In the genomic region with DNA sequence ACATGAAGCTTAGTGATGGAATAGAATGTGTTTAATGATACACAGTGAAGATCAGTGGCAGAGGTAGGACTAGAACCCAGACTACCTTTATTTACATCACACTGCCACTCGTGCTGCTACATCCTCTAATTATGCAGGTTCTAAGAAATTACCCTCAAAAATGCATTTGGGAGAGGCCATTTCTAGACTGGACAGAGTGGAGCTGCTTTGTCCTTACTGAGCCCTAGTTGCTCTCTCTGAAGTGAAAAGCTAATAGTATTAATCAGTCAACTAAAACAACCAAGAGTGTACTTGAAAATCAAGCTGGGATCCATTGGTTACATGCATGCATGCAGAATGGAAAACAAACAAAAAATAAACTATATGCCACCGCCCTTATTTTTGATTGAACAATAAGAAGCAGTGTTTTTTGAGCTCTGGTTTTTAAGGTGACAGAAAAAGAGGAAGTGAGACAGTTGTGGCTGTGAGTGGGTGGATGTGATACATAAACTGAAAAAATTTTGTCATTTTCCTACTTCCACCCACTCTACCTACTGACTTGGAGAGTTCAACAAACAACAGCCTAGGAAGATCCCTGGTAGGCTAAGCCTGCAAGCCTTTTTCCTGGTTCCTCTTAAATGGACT, we compare ENCODE assay signal across 8 cellular contexts. TPM values are rescaled to one million over a fixed set of nuclear protein-coding genes. Genes with fewer than 3 reads are reported as not detected.
DNase-seq lines count a peak whose midpoint lies in the region; ATAC-seq and TF ChIP-seq lines count a peak whose summit lies in the region.

No MANE protein-coding gene starts in this region.

- no peak overlapping the region for H2AK5ac ChIP-seq in H9 (ENCODE audit: insufficient read length, low read length)

- no peak for TF ChIP-seq EP300 in tibial nerve (IDR thresholded peaks at IDR 0.05)

- peak; percentile 70 for ATAC-seq in activated CD8-positive, alpha-beta memory T cell treated with anti-CD3 and anti-CD28 coated beads, Interleukin-2, amount 10 ng/mL, durations not matched to agents 7 days and 5 days
- peak; percentile 70 for ATAC-seq in HG03108 (IDR thresholded peaks at IDR 0.05; ENCODE audit: unreplicated experiment)
- ATAC-seq in stimulated activated naive B cell treated with anti-CD40 and anti-IgM and Interleukin-4, amounts not matched to agents 10 μg/mL and 1 μg/mL and 100 μg/mL, for 72 hours (replicated peaks) = peak; percentile 83 to 86

- no peaks in the 10 kb centered on the region for H3K79me1 ChIP-seq in H9 (ENCODE audit: insufficient read depth, low read depth, low read length, poor library complexity, severe bottlenecking)

- H3K4ac ChIP-seq in H9 (ENCODE audit: low read depth, low read length) = no peak overlapping the region

- H3K36me3 ChIP-seq in tibial nerve = no peaks in the 10 kb centered on the region

- H3K27ac ChIP-seq in tibial nerve = no peak overlapping the region
- H3K27ac ChIP-seq in H9 (ENCODE audit: insufficient read length, low read depth, low read length) = no peak overlapping the region

- CTCF ChIA-PET in activated CD8-positive, alpha-beta memory T cell treated with anti-CD3 and anti-CD28 coated beads, Interleukin-2, amount 10 ng/mL, durations not matched to agents 7 days and 5 days (lab: Charles Lee) = interaction anchor here (1.0 kb wide), 1 partner anchor 8 kb away, joined by 3 read pairs; no protein-coding TSS in a partner anchor

- H3K4me2 ChIP-seq in H9 (ENCODE audit: insufficient read depth, insufficient read length, low read length) = no peak overlapping the region

- H3K4me3 ChIP-seq in tibial nerve = no peak overlapping the region

- no peak overlapping the region for H2BK12ac ChIP-seq in H9 (ENCODE audit: insufficient read length, low read depth, low read length)

- H3K27me3 Mint-ChIP-seq in activated CD8-positive, alpha-beta memory T cell treated with anti-CD3 and anti-CD28 coated beads, Interleukin-2, amount 10 ng/mL, durations not matched to agents 7 days and 5 days = no peaks in the 10 kb centered on the region
- H3K27me3 Mint-ChIP-seq in stimulated activated naive B cell treated with anti-CD40 and anti-IgM and Interleukin-4, amounts not matched to agents 10 μg/mL and 1 μg/mL and 100 μg/mL, for 72 hours = no peaks in the 10 kb centered on the region
- H3K27me3 Mint-ChIP-seq in H9 (ENCODE audit: low read depth) = no peaks in the 10 kb centered on the region

- H2AFZ ChIP-seq in H9 (ENCODE audit: low read length) = no peak overlapping the region

- peak overlapping the region; percentile 78 for H3K27ac Mint-ChIP-seq in activated CD8-positive, alpha-beta memory T cell treated with anti-CD3 and anti-CD28 coated beads, Interleukin-2, amount 10 ng/mL, durations not matched to agents 7 days and 5 days
- H3K27ac Mint-ChIP-seq in stimulated activated naive B cell treated with anti-CD40 and anti-IgM and Interleukin-4, amounts not matched to agents 10 μg/mL and 1 μg/mL and 100 μg/mL, for 72 hours = peak overlapping the region; percentile 65
- no peak overlapping the region for H3K27ac Mint-ChIP-seq in H9

- no peaks in the 10 kb centered on the region for H3K23me2 ChIP-seq in H9 (ENCODE audit: insufficient read length, low read depth, low read length, poor library complexity, severe bottlenecking)

- H3K4me1 Mint-ChIP-seq in activated CD8-positive, alpha-beta memory T cell treated with anti-CD3 and anti-CD28 coated beads, Interleukin-2, amount 10 ng/mL, durations not matched to agents 7 days and 5 days = peaks cover 32% of the 10 kb centered on the region
- H3K4me1 Mint-ChIP-seq in stimulated activated naive B cell treated with anti-CD40 and anti-IgM and Interleukin-4, amounts not matched to agents 10 μg/mL and 1 μg/mL and 100 μg/mL, for 72 hours = peaks cover 32 to 43% of the 10 kb centered on the region in 2 donors
- H3K4me1 Mint-ChIP-seq in H9 = no peaks in the 10 kb centered on the region

- no peak overlapping the region for H3K56ac ChIP-seq in H9 (ENCODE audit: insufficient read length, low read depth, low read length)

- no peaks in the 10 kb centered on the region for H3K27me3 ChIP-seq in tibial nerve
- H3K27me3 ChIP-seq in H9 (ENCODE audit: insufficient read depth, low read length) = no peaks in the 10 kb centered on the region

- no peaks in the 10 kb centered on the region for H3K9me3 Mint-ChIP-seq in activated CD8-positive, alpha-beta memory T cell treated with anti-CD3 and anti-CD28 coated beads, Interleukin-2, amount 10 ng/mL, durations not matched to agents 7 days and 5 days (ENCODE audit: low read depth)
- H3K9me3 Mint-ChIP-seq in stimulated activated naive B cell treated with anti-CD40 and anti-IgM and Interleukin-4, amounts not matched to agents 10 μg/mL and 1 μg/mL and 100 μg/mL, for 72 hours = peaks cover 0 to 1% of the 10 kb centered on the region in 2 donors
- peaks cover 37 to 41% of the 10 kb centered on the region in 2 experiments for H3K9me3 Mint-ChIP-seq in H9

- no peak for TF ChIP-seq CTCF in tibial nerve (IDR thresholded peaks at IDR 0.05)
- no peak for TF ChIP-seq CTCF in H9 (conservative IDR thresholded peaks at IDR 0.05)

- no peak overlapping the region for H2BK5ac ChIP-seq in H9 (ENCODE audit: insufficient read length, low read length)

- H2BK15ac ChIP-seq in H9 (ENCODE audit: low read depth, low read length) = no peak overlapping the region

- H4K20me1 ChIP-seq in H9 (ENCODE audit: control insufficient read depth, insufficient read depth, insufficient read length) = no peaks in the 10 kb centered on the region

- H4K8ac ChIP-seq in H9 (replicated peaks; ENCODE audit: insufficient read length, low read depth, low read length) = no peak overlapping the region

- TF ChIP-seq POLR2A in tibial nerve (IDR thresholded peaks at IDR 0.05) = no peak

- DNase-seq in activated CD8-positive, alpha-beta memory T cell treated with anti-CD3 and anti-CD28 coated beads, Interleukin-2, amount 10 ng/mL, durations not matched to agents 7 days and 5 days = peak; percentile 48
- DNase-seq in activated CD8-positive, alpha-beta memory T cell treated with anti-CD3 and anti-CD28 coated beads, Interleukin-2, amount 50 U/mL, for 4 hours = no peak
- peak; percentile 38 for DNase-seq in activated CD4-positive, alpha-beta T cell treated with anti-CD3 and anti-CD28 coated beads for 48 hours
- DNase-seq in stimulated activated naive B cell treated with anti-CD40 and anti-IgM and Interleukin-4, amounts not matched to agents 10 μg/mL and 1 μg/mL and 100 μg/mL, for 72 hours = peak; percentile 72
- DNase-seq in tibial nerve (ENCODE audit: low spot score in 2 of 2) = no peak
- no peak for DNase-seq in NCI-H187 (lab: John Stamatoyannopoulos, UW)
- DNase-seq in H9 = no peak

- no peak overlapping the region for H3T11ph ChIP-seq in H9 (ENCODE audit: low read length)

- H3K79me2 ChIP-seq in H9 (ENCODE audit: insufficient read depth, low read length) = no peaks in the 10 kb centered on the region

- no peak overlapping the region for H3K18ac ChIP-seq in H9 (ENCODE audit: insufficient read length, low read depth, low read length)

- H3K36me3 Mint-ChIP-seq in activated CD8-positive, alpha-beta memory T cell treated with anti-CD3 and anti-CD28 coated beads, Interleukin-2, amount 10 ng/mL, durations not matched to agents 7 days and 5 days = peaks cover 4% of the 10 kb centered on the region
- H3K36me3 Mint-ChIP-seq in stimulated activated naive B cell treated with anti-CD40 and anti-IgM and Interleukin-4, amounts not matched to agents 10 μg/mL and 1 μg/mL and 100 μg/mL, for 72 hours = no peaks in the 10 kb centered on the region
- H3K36me3 Mint-ChIP-seq in H9 (ENCODE audit: insufficient read depth in 1 of 3, low read depth in 3 of 3) = peaks cover 0 to 2% (median 0%) of the 10 kb centered on the region in 3 experiments; a peak in 1 of 7 replicates

- no peak overlapping the region for H3K4me3 Mint-ChIP-seq in activated CD8-positive, alpha-beta memory T cell treated with anti-CD3 and anti-CD28 coated beads, Interleukin-2, amount 10 ng/mL, durations not matched to agents 7 days and 5 days
- peak overlapping the region in 1 of 2 donors; percentile 11 for H3K4me3 Mint-ChIP-seq in stimulated activated naive B cell treated with anti-CD40 and anti-IgM and Interleukin-4, amounts not matched to agents 10 μg/mL and 1 μg/mL and 100 μg/mL, for 72 hours
- H3K4me3 Mint-ChIP-seq in H9 = no peak overlapping the region

- no peak overlapping the region for H3K14ac ChIP-seq in H9 (ENCODE audit: insufficient read depth, low read length)

- no peak overlapping the region for H4K5ac ChIP-seq in H9 (ENCODE audit: insufficient read length, low read depth, low read length)

- H3K4me1 ChIP-seq in tibial nerve = no peaks in the 10 kb centered on the region
- H3K4me1 ChIP-seq in H9 (ENCODE audit: insufficient read depth, low read length) = no peaks in the 10 kb centered on the region

- H2BK20ac ChIP-seq in H9 (ENCODE audit: low read depth, low read length, poor library complexity, severe bottlenecking) = no peak overlapping the region

- H4K91ac ChIP-seq in H9 (ENCODE audit: insufficient read length, low read depth, low read length) = no peak overlapping the region

- H3K9me3 ChIP-seq in tibial nerve (no peaks in the 10 kb centered on the region), H9 (ENCODE audit: control insufficient read depth, low read depth, low read length) (peaks cover 42% of the 10 kb centered on the region)

- H3K9ac ChIP-seq in H9 (ENCODE audit: extremely low read depth, insufficient read length, low read length) = no peak overlapping the region

- no peak overlapping the region for H2BK120ac ChIP-seq in H9 (ENCODE audit: low read depth, low read length, poor library complexity, severe bottlenecking)

- WGBS in tibial nerve, 2 donors = 47 to 61% methylated on average over 2 of the region's 2 CpGs
- WGBS in H9 (ENCODE audit: extremely low coverage, insufficient read length, low lambda C conversion rate) = no CpG with 5 or more reads among the region's 2 CpGs

- H3K23ac ChIP-seq in H9 (ENCODE audit: insufficient read length, low read depth, low read length) = no peak overlapping the region

RNA-seq across cellular contexts. Expression of a gene that starts 6.8 kb away (rescaled TPM):
- total RNA-seq in activated CD8-positive, alpha-beta memory T cell treated with anti-CD3 and anti-CD28 coated beads, Interleukin-2, amount 10 ng/mL, durations not matched to agents 7 days and 5 days = not detected
- total RNA-seq in tibial nerve = 100 to 1,000 TPM in 2 of 4 donors, 10 to 100 TPM in 2; 81.3 to 283 (median 101) TPM
- total RNA-seq in H9 (2021) = not detected in 2 replicates

Comparison
In these comparisons a context has a peak if more than half of its experiments do, and no peak if none do; other contexts are left out.
1. DNase-seq: peak in activated CD8-positive, alpha-beta memory T cell treated with anti-CD3 and anti-CD28 coated beads, Interleukin-2, amount 10 ng/mL, durations not matched to agents 7 days and 5 days (single experiment), activated CD4-positive, alpha-beta T cell treated with anti-CD3 and anti-CD28 coated beads for 48 hours (single experiment) and stimulated activated naive B cell treated with anti-CD40 and anti-IgM and Interleukin-4, amounts not matched to agents 10 μg/mL and 1 μg/mL and 100 μg/mL, for 72 hours (single experiment); none in activated CD8-positive, alpha-beta memory T cell treated with anti-CD3 and anti-CD28 coated beads, Interleukin-2, amount 50 U/mL, for 4 hours (single experiment), tibial nerve (0 of 2), NCI-H187 (0 of 2) and H9 (single experiment).
2. H3K27ac Mint-ChIP-seq: peak in activated CD8-positive, alpha-beta memory T cell treated with anti-CD3 and anti-CD28 coated beads, Interleukin-2, amount 10 ng/mL, durations not matched to agents 7 days and 5 days (single experiment) and stimulated activated naive B cell treated with anti-CD40 and anti-IgM and Interleukin-4, amounts not matched to agents 10 μg/mL and 1 μg/mL and 100 μg/mL, for 72 hours (single experiment); none in H9 (0 of 3).
3. RNA of a gene that starts 6.8 kb away (total RNA-seq): 81.3 to 283 TPM in tibial nerve; not detected in activated CD8-positive, alpha-beta memory T cell treated with anti-CD3 and anti-CD28 coated beads, Interleukin-2, amount 10 ng/mL, durations not matched to agents 7 days and 5 days and not detected in H9; every median in the first group is over 10 times any median in the second.
4. Peak in every context shown above with its lines, with median percentiles within 50 percentile points of each other: ATAC-seq.